1 cellular context compared by ENCODE assay signal in the genomic region with DNA sequence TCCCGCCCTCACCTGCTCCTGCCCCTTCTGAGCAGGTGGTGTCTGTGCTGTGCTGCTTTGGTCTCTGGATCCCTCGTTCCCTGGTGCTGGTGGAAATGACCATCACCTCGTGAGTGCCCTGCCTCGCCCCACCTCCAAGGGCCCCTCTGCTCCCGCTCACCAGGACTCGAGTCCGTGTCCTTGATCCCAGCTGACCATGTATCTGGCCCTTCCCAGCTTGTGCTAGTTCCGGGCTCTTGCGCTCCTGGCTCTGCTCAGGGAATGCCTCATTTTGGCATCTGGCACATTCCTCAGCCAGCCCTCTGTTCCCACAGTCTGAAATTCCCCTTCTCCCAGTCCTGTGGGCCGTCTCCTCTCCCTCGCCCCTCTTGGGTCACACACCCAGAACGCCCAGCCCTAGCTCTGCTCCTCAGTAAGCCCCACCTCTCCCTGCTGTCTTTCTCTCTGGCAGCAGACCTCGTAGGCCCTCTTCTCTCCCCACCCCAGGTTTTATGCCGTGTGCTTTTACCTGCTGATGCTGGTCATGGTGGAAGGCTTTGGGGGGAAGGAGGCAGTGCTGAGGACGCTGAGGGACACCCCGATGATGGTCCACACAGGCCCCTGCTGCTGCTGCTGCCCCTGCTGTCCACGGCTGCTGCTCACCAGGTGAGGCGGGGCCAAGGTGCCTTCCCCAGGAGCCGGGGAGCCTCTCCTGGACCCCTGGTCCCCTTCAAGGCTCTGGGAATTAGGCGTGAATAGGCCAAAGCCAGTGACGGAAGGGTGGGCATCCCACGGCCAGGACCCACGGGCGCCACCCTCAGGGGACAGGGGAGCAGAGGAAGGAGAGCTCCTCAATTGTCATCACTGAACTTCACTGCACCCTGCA.
A peak's percentile ranks its signal among the peaks of the same experiment; 100 is the strongest.
TF ChIP-seq lines count a peak whose summit lies in the region.

No MANE protein-coding gene starts in this region.

TF ChIP-seq in HepG2, 621 proteins besides CTCF, POLR2A, EP300 and RAD21 (continued from another document and continues in another):
- TF ChIP-seq, protein P1, sequence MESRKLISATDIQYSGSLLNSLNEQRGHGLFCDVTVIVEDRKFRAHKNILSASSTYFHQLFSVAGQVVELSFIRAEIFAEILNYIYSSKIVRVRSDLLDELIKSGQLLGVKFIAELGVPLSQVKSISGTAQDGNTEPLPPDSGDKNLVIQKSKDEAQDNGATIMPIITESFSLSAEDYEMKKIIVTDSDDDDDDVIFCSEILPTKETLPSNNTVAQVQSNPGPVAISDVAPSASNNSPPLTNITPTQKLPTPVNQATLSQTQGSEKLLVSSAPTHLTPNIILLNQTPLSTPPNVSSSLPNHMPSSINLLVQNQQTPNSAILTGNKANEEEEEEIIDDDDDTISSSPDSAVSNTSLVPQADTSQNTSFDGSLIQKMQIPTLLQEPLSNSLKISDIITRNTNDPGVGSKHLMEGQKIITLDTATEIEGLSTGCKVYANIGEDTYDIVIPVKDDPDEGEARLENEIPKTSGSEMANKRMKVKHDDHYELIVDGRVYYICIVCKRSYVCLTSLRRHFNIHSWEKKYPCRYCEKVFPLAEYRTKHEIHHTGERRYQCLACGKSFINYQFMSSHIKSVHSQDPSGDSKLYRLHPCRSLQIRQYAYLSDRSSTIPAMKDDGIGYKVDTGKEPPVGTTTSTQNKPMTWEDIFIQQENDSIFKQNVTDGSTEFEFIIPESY (CRISPR knock-in tag; IDR thresholded peaks at IDR 0.05) = 0 out of 2 replicates have a peak, but pooled peaks have one; percentile 11
- TF ChIP-seq MAX (IDR thresholded peaks at IDR 0.05) (peak; percentile 92), HMG20A (CRISPR knock-in tag; IDR thresholded peaks at IDR 0.05; ENCODE audit: borderline replicate concordance) (peak; percentile 52; the same call in 1 of the 2 replicates), SCMH1 (CRISPR knock-in tag; IDR thresholded peaks at IDR 0.05; ENCODE audit: borderline replicate concordance) (no peak), ATF7-NPFF (CRISPR knock-in tag; IDR thresholded peaks at IDR 0.05; ENCODE audit: low read depth) (no peak), CENPX (CRISPR knock-in tag; IDR thresholded peaks at IDR 0.05) (no peak), ZNF770 (CRISPR knock-in tag; IDR thresholded peaks at IDR 0.05) (no peak), ZNF792 (CRISPR knock-in tag; IDR thresholded peaks at IDR 0.05) (0 out of 2 replicates have a peak, but pooled peaks have one; percentile 48), HNF1A (IDR thresholded peaks at IDR 0.05; ENCODE audit: low read depth) (no peak), HNF1A (CRISPR knock-in tag; IDR thresholded peaks at IDR 0.05; ENCODE audit: borderline replicate concordance) (peak; percentile 50; the same call in 1 of the 2 replicates), TGIF2 (CRISPR knock-in tag; IDR thresholded peaks at IDR 0.05) (peak; percentile 63; the same call in 1 of the 2 replicates), MYC (CRISPR knock-in tag; IDR thresholded peaks at IDR 0.05; ENCODE audit: borderline replicate concordance) (peak; percentile 58; the same call in 1 of the 2 replicates), SMAD1 (CRISPR knock-in tag; IDR thresholded peaks at IDR 0.05; ENCODE audit: borderline replicate concordance, low read depth) (peak; percentile 90; the same call in 1 of the 2 replicates), ZNF430 (CRISPR knock-in tag; IDR thresholded peaks at IDR 0.05) (peak; percentile 68), ZNF564 (CRISPR knock-in tag; IDR thresholded peaks at IDR 0.05) (no peak), ZNF20 (CRISPR knock-in tag; IDR thresholded peaks at IDR 0.05) (no peak), SRF (IDR thresholded peaks at IDR 0.05; ENCODE audit: low read depth, low read length) (no peak), MTA3 (CRISPR knock-in tag; IDR thresholded peaks at IDR 0.05) (no peak), DDIT3 (CRISPR knock-in tag; IDR thresholded peaks at IDR 0.05) (no peak), TCF7L2 (IDR thresholded peaks at IDR 0.05; ENCODE audit: low read depth, low read length) (no peak), ZBTB21 (CRISPR knock-in tag; IDR thresholded peaks at IDR 0.05) (no peak), GTF3A (CRISPR knock-in tag; conservative IDR thresholded peaks at IDR 0.05) (no peak), ZMAT5 (CRISPR knock-in tag; IDR thresholded peaks at IDR 0.05; ENCODE audit: borderline replicate concordance, low read depth) (no peak), DPF2 (CRISPR knock-in tag; IDR thresholded peaks at IDR 0.05; ENCODE audit: borderline replicate concordance, low read depth) (peak; percentile 46; the same call in 1 of the 2 replicates), ZBED4 (CRISPR knock-in tag; IDR thresholded peaks at IDR 0.05; ENCODE audit: borderline replicate concordance) (no peak), RBM39 (IDR thresholded peaks at IDR 0.05; ENCODE audit: low read depth, low read length, poor library complexity, severe bottlenecking) (no peak), MIER2 (CRISPR knock-in tag; IDR thresholded peaks at IDR 0.05) (0 out of 2 replicates have a peak, but pooled peaks have one; percentile 20), ZNF143 (CRISPR knock-in tag; IDR thresholded peaks at IDR 0.05) (no peak), GATAD2A (CRISPR knock-in tag; IDR thresholded peaks at IDR 0.05) (peak; percentile 80), PCBP1 (IDR thresholded peaks at IDR 0.05; ENCODE audit: borderline replicate concordance, low read depth, low read length) (no peak), FOXA1 (IDR thresholded peaks at IDR 0.05) (no peak), FOXA1 (CRISPR knock-in tag; IDR thresholded peaks at IDR 0.05) (no peak), FUBP1 (CRISPR knock-in tag; IDR thresholded peaks at IDR 0.05; ENCODE audit: borderline replicate concordance) (no peak), RNF2 (conservative IDR thresholded peaks at IDR 0.05; ENCODE audit: low read depth) (0 out of 2 replicates have a peak, but pooled peaks have one; percentile 42), SMYD3 (CRISPR knock-in tag; IDR thresholded peaks at IDR 0.05) (no peak), ZNF652 (CRISPR knock-in tag; IDR thresholded peaks at IDR 0.05; ENCODE audit: borderline replicate concordance, low read depth) (no peak), ZFAT (CRISPR knock-in tag; conservative IDR thresholded peaks at IDR 0.05) (no peak), ZNF83 (CRISPR knock-in tag; IDR thresholded peaks at IDR 0.05; ENCODE audit: borderline replicate concordance) (no peak), GMEB2 (CRISPR knock-in tag; IDR thresholded peaks at IDR 0.05; ENCODE audit: low read depth) (no peak), SIX4 (CRISPR knock-in tag; IDR thresholded peaks at IDR 0.05) (no peak), ZNF329 (CRISPR knock-in tag; IDR thresholded peaks at IDR 0.05; ENCODE audit: low read depth) (no peak)
- TF ChIP-seq, protein P2, sequence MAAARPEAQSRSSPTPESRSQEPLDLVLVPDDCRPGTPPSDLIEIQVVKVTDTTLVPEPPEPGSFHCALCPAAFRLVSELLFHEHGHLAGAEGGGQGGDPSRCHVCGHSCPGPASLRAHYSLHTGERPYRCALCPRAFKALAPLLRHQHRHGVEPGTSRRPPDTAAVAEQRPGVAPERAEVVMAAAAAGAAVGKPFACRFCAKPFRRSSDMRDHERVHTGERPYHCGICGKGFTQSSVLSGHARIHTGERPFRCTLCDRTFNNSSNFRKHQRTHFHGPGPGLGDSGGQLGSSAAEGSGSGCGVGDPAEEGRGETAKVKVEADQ (CRISPR knock-in tag; IDR thresholded peaks at IDR 0.05; ENCODE audit: borderline replicate concordance) = no peak
